ENCODE assay signal across 8 cellular contexts in genomic region chr2:224584111-224584764, GRCh38. TPM values are rescaled to one million over a fixed set of nuclear protein-coding genes. Genes with fewer than 3 reads are reported as not detected.
DNase-seq lines count a peak whose midpoint lies in the region; ATAC-seq and TF ChIP-seq lines count a peak whose summit lies in the region.

No MANE protein-coding gene starts in this region.

- TF ChIP-seq RAD21 in Ishikawa (IDR thresholded peaks at IDR 0.05; ENCODE audit: low read depth) = no peak

- peaks cover 9 to 41% (median 31%) of the 10 kb centered on the region in 11 experiments; a peak in 20 of 22 replicates for H3K36me3 ChIP-seq in BLaER1 treated with 17β-estradiol and CSF1 and Interleukin-3, amounts not matched to agents 10 nM and 100 nM
- no peaks in the 10 kb centered on the region for H3K36me3 ChIP-seq in mucosa of rectum (ENCODE audit: control insufficient read depth in 2 of 2, insufficient read depth in 2 of 2, low read length in 2 of 2)

- peak overlapping the region; percentile 87 to 100 (median 99) for H3K4me3 ChIP-seq in BLaER1 treated with 17β-estradiol and CSF1 and Interleukin-3, amounts not matched to agents 10 nM and 100 nM
- H3K4me3 ChIP-seq in mucosa of rectum (ENCODE audit: low read length in 2 of 2) = peak overlapping the region; percentile 90 to 95

- H3K9ac ChIP-seq in BLaER1 treated with 17β-estradiol and CSF1 and Interleukin-3, amounts not matched to agents 10 nM and 100 nM = peak overlapping the region; percentile 99 to 100 (median 100)
- H3K9ac ChIP-seq in mucosa of rectum (ENCODE audit: low read depth in 1 of 2, low read length in 2 of 2) = peak overlapping the region; percentile 87 to 90

- H3K27me3 Mint-ChIP-seq in type B pancreatic cell = no peaks in the 10 kb centered on the region

- peak overlapping the region; percentile 100 for H3K4me3 Mint-ChIP-seq in type B pancreatic cell

- ATAC-seq in GM19397 (IDR thresholded peaks at IDR 0.05; ENCODE audit: unreplicated experiment) (peak; percentile 4), GM21447 (IDR thresholded peaks at IDR 0.05; ENCODE audit: unreplicated experiment) (no peak)

- H3K4me2 ChIP-seq in BLaER1 treated with 17β-estradiol and CSF1 and Interleukin-3, amounts not matched to agents 10 nM and 100 nM = peak overlapping the region; percentile 66 to 96 (median 85)

- no peaks in the 10 kb centered on the region for H3K9me3 Mint-ChIP-seq in type B pancreatic cell

- H3K9me3 ChIP-seq in BLaER1 treated with 17β-estradiol and CSF1 and Interleukin-3, amounts not matched to agents 10 nM and 100 nM (replicated peaks in 1 of 11) = peaks cover 0 to 14% (median 6%) of the 10 kb centered on the region in 11 experiments; a peak in 9 of 22 replicates
- H3K9me3 ChIP-seq in mucosa of rectum (ENCODE audit: control insufficient read depth in 2 of 2, low read length in 2 of 2) = no peaks in the 10 kb centered on the region

- H3K36me3 Mint-ChIP-seq in type B pancreatic cell = peaks cover 21% of the 10 kb centered on the region

- H3K4me1 Mint-ChIP-seq in type B pancreatic cell (ENCODE audit: unreplicated experiment) = peaks cover 26% of the 10 kb centered on the region

- TF ChIP-seq EP300 in Ishikawa (IDR thresholded peaks at IDR 0.05; ENCODE audit: borderline replicate concordance) = no peak

- no peaks in the 10 kb centered on the region for H3K27me3 ChIP-seq in BLaER1 treated with 17β-estradiol and CSF1 and Interleukin-3, amounts not matched to agents 10 nM and 100 nM
- no peaks in the 10 kb centered on the region for H3K27me3 ChIP-seq in mucosa of rectum (ENCODE audit: control insufficient read depth in 2 of 2, insufficient read depth in 2 of 2, low read length in 2 of 2)

- TF ChIP-seq CTCF in type B pancreatic cell (conservative IDR thresholded peaks at IDR 0.05) = no peak

- H3K27ac Mint-ChIP-seq in type B pancreatic cell = peak overlapping the region; percentile 97

- H3K27ac ChIP-seq in BLaER1 treated with 17β-estradiol and CSF1 and Interleukin-3, amounts not matched to agents 10 nM and 100 nM = peak overlapping the region; percentile 99 to 100 (median 100)
- H3K27ac ChIP-seq in epithelial cell of prostate = peak overlapping the region; percentile 92
- H3K27ac ChIP-seq in mucosa of rectum (ENCODE audit: low read depth in 2 of 2, low read length in 2 of 2) = peak overlapping the region; percentile 73 to 91

- peak; percentile 9 to 24 for DNase-seq in activated CD4-positive, alpha-beta T cell treated with anti-CD3 and anti-CD28 coated beads, Interleukin-2, amount 50 U/mL, for 4 hours
- no peak for DNase-seq in epithelial cell of prostate (ENCODE audit: low read depth, low spot score)
- no peak for DNase-seq in type B pancreatic cell (ENCODE audit: extremely low spot score, unreplicated experiment)

- peaks cover 36 to 52% (median 47%) of the 10 kb centered on the region in 10 experiments for H3K4me1 ChIP-seq in BLaER1 treated with 17β-estradiol and CSF1 and Interleukin-3, amounts not matched to agents 10 nM and 100 nM
- peaks cover 8 to 15% of the 10 kb centered on the region in 2 donors for H3K4me1 ChIP-seq in mucosa of rectum (ENCODE audit: control insufficient read depth in 2 of 2, insufficient read depth in 2 of 2, low read length in 2 of 2)

- H4K20me1 ChIP-seq in BLaER1 treated with 17β-estradiol and CSF1 and Interleukin-3, amounts not matched to agents 10 nM and 100 nM = peaks cover 48 to 58% (median 55%) of the 10 kb centered on the region in 11 experiments

TF ChIP-seq in Ishikawa, 13 proteins besides CTCF, POLR2A, EP300 and RAD21:
- TF ChIP-seq YY1 (IDR thresholded peaks at IDR 0.05; ENCODE audit: low read depth) = no peak
- TF ChIP-seq, protein P1, sequence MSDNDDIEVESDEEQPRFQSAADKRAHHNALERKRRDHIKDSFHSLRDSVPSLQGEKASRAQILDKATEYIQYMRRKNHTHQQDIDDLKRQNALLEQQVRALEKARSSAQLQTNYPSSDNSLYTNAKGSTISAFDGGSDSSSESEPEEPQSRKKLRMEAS (IDR thresholded peaks at IDR 0.05) = 0 out of 2 replicates have a peak, but pooled peaks have one; percentile 31

RNA-seq across cellular contexts. Expression of gene CUL3, which starts 0.9 kb away (rescaled TPM):
- 83.3 and 87.2 TPM in 2 replicates for total RNA-seq in type B pancreatic cell (ENCODE audit: low replicate concordance)

Comparison
In these comparisons a context has a peak if more than half of its experiments do, and no peak if none do; other contexts are left out.
1. DNase-seq: peak in activated CD4-positive, alpha-beta T cell treated with anti-CD3 and anti-CD28 coated beads, Interleukin-2, amount 50 U/mL, for 4 hours (2 of 2); none in epithelial cell of prostate (single experiment) and type B pancreatic cell (single experiment).
2. Peak in every context shown above with its lines, with median percentiles within 50 percentile points of each other: H3K27ac ChIP-seq.